8 cellular contexts compared by ENCODE assay signal in the genomic region with DNA sequence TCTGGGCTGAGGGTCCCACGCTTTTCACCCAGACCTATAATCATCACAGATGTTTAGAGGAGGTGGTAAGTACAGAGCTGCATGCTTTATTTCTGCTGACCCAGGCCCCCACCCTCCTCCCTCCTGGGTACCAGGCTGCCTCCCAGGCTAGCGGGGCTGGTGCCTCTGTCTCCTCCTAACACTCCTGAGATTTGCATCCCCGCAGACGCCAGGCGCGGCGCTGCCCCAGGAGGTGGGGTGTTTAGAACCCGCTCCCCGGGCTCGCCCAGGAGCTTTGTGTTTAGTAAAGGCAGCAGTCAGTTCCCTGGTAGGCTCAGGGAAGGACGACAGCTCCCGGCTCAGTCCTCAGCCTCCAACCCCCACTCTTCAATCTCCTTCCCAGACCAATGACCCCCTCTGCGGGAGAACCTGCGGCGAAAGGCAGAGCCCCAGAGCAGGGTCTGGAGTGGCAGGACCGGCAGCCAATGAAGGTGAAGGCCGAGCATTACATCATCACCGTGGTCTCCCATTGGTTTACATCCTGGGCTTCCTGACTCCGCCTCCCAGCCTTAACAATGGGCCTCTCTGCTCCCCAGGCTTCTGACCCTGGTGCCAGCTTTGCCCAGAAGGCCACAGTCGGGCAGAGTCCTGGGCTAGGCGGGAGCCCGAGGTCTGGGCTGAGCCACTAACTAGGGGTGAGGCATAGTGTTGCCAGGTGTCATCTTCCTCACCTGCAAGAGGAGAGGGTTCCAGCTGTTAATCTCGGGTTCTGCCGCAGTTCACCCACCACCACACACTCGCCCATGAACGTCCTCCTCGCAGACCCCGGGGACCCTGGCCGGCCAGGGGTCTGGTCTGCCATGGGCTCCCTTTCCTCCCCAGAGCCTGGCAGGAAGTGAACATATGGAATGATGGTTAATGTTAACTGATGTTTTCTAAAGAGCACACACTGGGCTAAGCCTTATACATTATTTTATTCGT. TPM values are rescaled to one million over a fixed set of nuclear protein-coding genes. Genes with fewer than 3 reads are reported as not detected.
A peak's percentile ranks its signal among the peaks of the same experiment; 100 is the strongest.
DNase-seq lines count a peak whose midpoint lies in the region; ATAC-seq and TF ChIP-seq lines count a peak whose summit lies in the region.

No MANE protein-coding gene starts in this region.

- no peak for TF ChIP-seq CTCF in coronary artery (IDR thresholded peaks at IDR 0.05)

- peak overlapping the region; percentile 55 for H3K4me3 ChIP-seq in coronary artery

- intact Hi-C loops in left colon (cut with DNase I, micrococcal nuclease): no loop called here

- ATAC-seq in left colon (peak; percentile 99), HG02981 (IDR thresholded peaks at IDR 0.05; ENCODE audit: unreplicated experiment) (no peak)

- DNase-seq in DMS53 treated with DMSO at 0.1 percent for 48 hours (lab: John Stamatoyannopoulos, UW; ENCODE audit: unreplicated experiment) (peak; percentile 71), NCI-H2196 (lab: John Stamatoyannopoulos, UW; ENCODE audit: unreplicated experiment) (peak; percentile 30), coronary artery (ENCODE audit: low spot score) (no peak), left colon (peak; percentile 88 to 89), substantia nigra (lab: John Stamatoyannopoulos, UW) (peak; percentile 51 to 98 (median 94)), KG1 (lab: John Stamatoyannopoulos, UW) (no peak)
- no peak for DNase-seq in activated T-cell treated with anti-CD3 and anti-CD28 coated beads, Interleukin-2, amount 50 U/mL, for 1 hour

- H3K27ac ChIP-seq in coronary artery: no peak overlapping the region
- H3K27ac ChIP-seq in substantia nigra (ENCODE audit: low read depth, low read length, poor library complexity, severe bottlenecking): peak overlapping the region; percentile 98

RNA-seq across cellular contexts. Expression of gene CALM1, which starts 57.5 kb away (rescaled TPM):
- 100 to 1,000 TPM; 756 to 776 TPM for total RNA-seq in left colon

Comparison
In these comparisons a context has a peak if more than half of its experiments do, and no peak if none do; other contexts are left out.
1. DNase-seq: peak in DMS53 treated with DMSO at 0.1 percent for 48 hours (single experiment), NCI-H2196 (single experiment), left colon (2 of 2) and substantia nigra (49 of 49); none in coronary artery (single experiment), KG1 (single experiment) and activated T-cell treated with anti-CD3 and anti-CD28 coated beads, Interleukin-2, amount 50 U/mL, for 1 hour (single experiment).